ENCODE assay signal across 21 cellular contexts in the genomic region with DNA sequence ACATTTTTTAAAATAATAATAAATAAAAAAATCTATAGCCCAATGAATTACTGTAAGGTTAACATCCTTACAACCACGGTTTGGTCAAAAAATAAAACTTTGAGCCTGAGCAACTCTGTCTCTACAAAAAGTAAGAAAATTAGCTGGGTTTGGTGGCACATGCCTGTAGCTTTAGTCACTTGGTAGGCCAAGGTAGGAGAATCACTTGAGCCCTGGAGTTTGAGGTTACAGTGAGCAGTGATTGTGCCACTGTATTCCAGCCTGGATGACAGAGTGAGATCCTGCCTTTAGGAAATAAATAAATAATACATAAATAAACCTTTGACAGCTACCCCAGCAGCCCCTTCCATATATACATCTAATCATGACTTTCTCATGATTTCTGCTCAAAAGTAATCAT.
"Had no signal": no experiment of that assay in that cellular context is flagged by ENCODE, and none has a peak within 500 bp of the region (broad histone marks: within the 10 kb centered on the region; RNA-seq: fewer than 3 reads in every experiment).

No MANE protein-coding gene starts in this region.

- H3K9me3 ChIP-seq: mucosa of descending colon, spleen, thoracic aorta, upper lobe of right lung had no signal

- FAIRE-seq: endometrium had no signal

- H3K27me3 ChIP-seq: spleen, upper lobe of right lung had no signal

- H3K4me3 ChIP-seq: coronary artery, mucosa of descending colon, spleen, thoracic aorta, upper lobe of right lung had no signal

- H3K36me3 ChIP-seq: thoracic aorta had no signal

- DNase-seq: activated CD4-positive, alpha-beta memory T cell treated with anti-CD3 and anti-CD28 coated beads, Interleukin-2, amount 10 ng/mL, durations not matched to agents 7 days and 5 days; activated CD4-positive, alpha-beta T cell treated with anti-CD3 and anti-CD28 coated beads for 48 hours; activated CD4-positive, CD25-positive, alpha-beta regulatory T cell; activated CD8-positive, alpha-beta memory T cell treated with anti-CD3 and anti-CD28 coated beads, Interleukin-2, amount 10 ng/mL, durations not matched to agents 7 days and 5 days; activated naive CD4-positive, alpha-beta T cell; activated naive CD8-positive, alpha-beta T cell treated with anti-CD3 and anti-CD28 coated beads for 36 hours; erythroblast; head of caudate nucleus; kidney glomerular epithelial cell; mucosa of descending colon; naive B cell; spleen; stimulated activated CD4-positive, alpha-beta T cell treated with anti-CD3 and anti-CD28 coated beads, Interleukin-4, amount 100 ng/mL, for 4 hours; T-helper 1 cell; T-helper 9 cell; upper lobe of right lung had no signal

- H3K27ac ChIP-seq: coronary artery, spleen, thoracic aorta, upper lobe of right lung had no signal

- ATAC-seq: activated CD8-positive, alpha-beta memory T cell treated with anti-CD3 and anti-CD28 coated beads, Interleukin-2, amount 10 ng/mL, durations not matched to agents 7 days and 5 days; mucosa of descending colon; sciatic nerve; stimulated activated memory B cell treated with anti-CD40 and anti-IgM and Interleukin-4, amounts not matched to agents 10 μg/mL and 1 μg/mL and 100 μg/mL, for 72 hours; upper lobe of right lung had no signal
